Comparison of ENCODE assay signal across 25 cellular contexts in the genomic region with DNA sequence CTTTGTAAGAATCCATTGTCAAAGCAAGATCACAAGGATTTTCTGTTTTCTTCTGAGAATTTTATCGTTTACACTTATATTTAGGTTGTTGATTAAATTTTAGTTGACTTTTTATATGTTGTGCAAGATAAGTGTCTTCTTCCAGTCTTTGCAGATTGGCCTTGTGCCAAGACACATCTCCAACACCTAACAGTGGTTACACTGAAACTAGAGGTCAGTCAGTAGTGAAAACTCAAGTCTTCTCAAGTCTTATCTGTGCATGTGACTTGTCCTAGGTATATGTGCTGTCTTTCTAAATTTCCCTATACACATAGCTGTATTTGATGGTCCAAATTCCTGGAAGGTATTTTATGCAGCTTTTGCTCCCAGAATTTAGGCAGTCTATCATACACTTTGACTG.
"Had no signal": no experiment of that assay in that cellular context is flagged by ENCODE, and none has a peak within 500 bp of the region (broad histone marks: within the 10 kb centered on the region; RNA-seq: fewer than 3 reads in every experiment).

No MANE protein-coding gene starts in this region.

- H3K4me3 ChIP-seq: MG63, SJCRH30 had no signal

- H3K4me1 ChIP-seq: SJCRH30 had no signal

- H3K9me3 ChIP-seq: MG63, SJCRH30 had no signal

- DNase-seq: Karpas-422; KG1; MG63; MV-4-11; NCI-H1048; NCI-H1105; NCI-H1417; NCI-H1436 treated with DMSO at 0.1 percent for 48 hours; NCI-H1694; NCI-H187 treated with DMSO at 0.1 percent for 48 hours; NCI-H2029 treated with DMSO at 0.1 percent for 48 hours; NCI-H2171 treated with DMSO at 0.1 percent for 48 hours; NCI-H510A; NCI-H524 treated with DMSO at 0.1 percent for 48 hours; NCI-H69; NCI-H774; NK-92 treated with Interleukin-12 subunit alpha and Interleukin-12 subunit beta, amount 100 ng/mL, for 24 hours; PC-3; SHP77 treated with DMSO at 0.1 percent for 48 hours; SJCRH30; T-helper 1 cell had no signal

- H3K27me3 ChIP-seq: MG63, SJCRH30 had no signal

- H3K36me3 ChIP-seq: MG63, SJCRH30 had no signal

- ATAC-seq: Panc1, PC-3, Right ventricle myocardium inferior, SK-N-SH treated with all-trans-retinoic acid at 6 μM for 48 hours had no signal

- H3K27ac ChIP-seq: RWPE1, SJCRH30 had no signal
